ENCODE assay signal across 16 cellular contexts in genomic region chr6:27575594-27576361, GRCh38.
DNase-seq lines count a peak whose midpoint lies in the region; ATAC-seq and TF ChIP-seq lines count a peak whose summit lies in the region.
"Had no signal": no experiment of that assay in that cellular context is flagged by ENCODE, and none has a peak within 500 bp of the region (broad histone marks: within the 10 kb centered on the region; RNA-seq: fewer than 3 reads in every experiment).

No MANE protein-coding gene starts in this region.

- peak; percentile 16 for DNase-seq in NCI-H146 (lab: John Stamatoyannopoulos, UW)
- no peak for DNase-seq in NCI-H146 treated with DMSO at 0.1 percent for 48 hours (lab: John Stamatoyannopoulos, UW; ENCODE audit: unreplicated experiment)
- DNase-seq in SK-MEL-5 (ENCODE audit: low read depth, low spot score), result peak; percentile 93
- peak; percentile 60 for DNase-seq in iris pigment epithelial cell (ENCODE audit: low read depth)
- no peak for DNase-seq in GM10266 (ENCODE audit: extremely low spot score)
- no peak for DNase-seq in esophagus muscularis mucosa (ENCODE audit: extremely low spot score)
- no peak for DNase-seq in stimulated activated effector memory CD8-positive, alpha-beta T cell treated with anti-CD3 and anti-CD28 coated beads, Interleukin-12 subunit alpha, Interleukin-12 subunit beta, amount 100 ng/mL, for 72 hours (ENCODE audit: low spot score in 2 of 2)
- DNase-seq: 8988T; activated CD4-positive, alpha-beta T cell treated with anti-CD3 and anti-CD28 coated beads, Interleukin-2, amount 50 U/mL, for 1 hour; anterior cingulate cortex; Caco-2; MV-4-11; T-helper 9 cell had no signal

- 71% methylated on average over 10 of the region's 10 CpGs for WGBS in esophagus muscularis mucosa

- no peak overlapping the region for H3K4me3 Mint-ChIP-seq in stimulated activated effector memory CD8-positive, alpha-beta T cell treated with anti-CD3 and anti-CD28 coated beads, Interleukin-12 subunit alpha, Interleukin-12 subunit beta, amount 100 ng/mL, for 72 hours
- H3K4me3 Mint-ChIP-seq: dendritic cell treated with granulocyte-macrophage colony-stimulating factor and Interleukin-4, amounts not matched to agents 40 ng/mL and 50 ng/mL, for 4 days had no signal

- H3K36me3 Mint-ChIP-seq in stimulated activated effector memory CD8-positive, alpha-beta T cell treated with anti-CD3 and anti-CD28 coated beads, Interleukin-12 subunit alpha, Interleukin-12 subunit beta, amount 100 ng/mL, for 72 hours, result no peaks in the 10 kb centered on the region

- H3K4me3 ChIP-seq in HUES6 (ENCODE audit: low read depth, low read length) (peak overlapping the region; percentile 47), esophagus muscularis mucosa (no peak overlapping the region)
- H3K4me3 ChIP-seq: suprapubic skin had no signal

- ATAC-seq in stimulated activated effector memory CD8-positive, alpha-beta T cell treated with anti-CD3 and anti-CD28 coated beads, Interleukin-12 subunit alpha, Interleukin-12 subunit beta, amount 100 ng/mL, for 72 hours, result no peak

- H3K27ac ChIP-seq in HUES6 (ENCODE audit: low read depth, low read length), result no peak overlapping the region
- no peak overlapping the region for H3K27ac ChIP-seq in esophagus muscularis mucosa (replicated peaks in 1 of 4)
- H3K27ac ChIP-seq: suprapubic skin had no signal

- H3K4me1 ChIP-seq in HUES6 (ENCODE audit: control insufficient read depth, insufficient read depth, low read length) (no peaks in the 10 kb centered on the region), esophagus muscularis mucosa (no peaks in the 10 kb centered on the region)
- H3K4me1 ChIP-seq: Caco-2, suprapubic skin had no signal

- H3K27me3 ChIP-seq in HUES6 (ENCODE audit: control insufficient read depth, insufficient read depth, low read length), result peaks cover 3% of the 10 kb centered on the region; the same call in 1 of the 2 replicates
- H3K27me3 ChIP-seq in esophagus muscularis mucosa, result peaks cover 0 to 33% (median 0%) of the 10 kb centered on the region in 4 donors

- H3K36me3 ChIP-seq in HUES6 (ENCODE audit: control insufficient read depth, insufficient read depth, low read length) (no peaks in the 10 kb centered on the region), esophagus muscularis mucosa (no peaks in the 10 kb centered on the region)
- H3K36me3 ChIP-seq: suprapubic skin had no signal

- no peak overlapping the region for H3K9ac ChIP-seq in HUES6 (ENCODE audit: low read length)

- no peak overlapping the region for H3K27ac Mint-ChIP-seq in stimulated activated effector memory CD8-positive, alpha-beta T cell treated with anti-CD3 and anti-CD28 coated beads, Interleukin-12 subunit alpha, Interleukin-12 subunit beta, amount 100 ng/mL, for 72 hours
- H3K27ac Mint-ChIP-seq: dendritic cell treated with granulocyte-macrophage colony-stimulating factor and Interleukin-4, amounts not matched to agents 40 ng/mL and 50 ng/mL, for 4 days had no signal

- TF ChIP-seq CTCF in GM10266 (IDR thresholded peaks at IDR 0.05; ENCODE audit: control insufficient read depth, insufficient read depth, low read depth, missing control alignments) (no peak), esophagus muscularis mucosa (IDR thresholded peaks at IDR 0.05) (no peak)

- TF ChIP-seq POLR2A in esophagus muscularis mucosa (IDR thresholded peaks at IDR 0.05; ENCODE audit: low read depth), result no peak

- H3K4me1 Mint-ChIP-seq in stimulated activated effector memory CD8-positive, alpha-beta T cell treated with anti-CD3 and anti-CD28 coated beads, Interleukin-12 subunit alpha, Interleukin-12 subunit beta, amount 100 ng/mL, for 72 hours, result no peaks in the 10 kb centered on the region

- no peaks in the 10 kb centered on the region for H3K9me3 Mint-ChIP-seq in stimulated activated effector memory CD8-positive, alpha-beta T cell treated with anti-CD3 and anti-CD28 coated beads, Interleukin-12 subunit alpha, Interleukin-12 subunit beta, amount 100 ng/mL, for 72 hours
- H3K9me3 Mint-ChIP-seq: dendritic cell treated with granulocyte-macrophage colony-stimulating factor and Interleukin-4, amounts not matched to agents 40 ng/mL and 50 ng/mL, for 4 days had no signal

- in situ Hi-C loops in SK-MEL-5 (cut with HindIII; ENCODE audit: low pct_unique_long_range_greater_than_20kb, low sequenced_read_pairs), result no loop called here

- intact Hi-C loops in esophagus muscularis mucosa (cut with DNase I), result no loop called here

- H3K9me3 ChIP-seq in HUES6 (ENCODE audit: control insufficient read depth, insufficient read depth, low read depth, low read length) (no peaks in the 10 kb centered on the region), esophagus muscularis mucosa (no peaks in the 10 kb centered on the region)
- H3K9me3 ChIP-seq: Caco-2, suprapubic skin had no signal

- TF ChIP-seq EP300 in esophagus muscularis mucosa (IDR thresholded peaks at IDR 0.05), result no peak

Comparison
In these comparisons a context has a peak if more than half of its experiments do, and no peak if none do; other contexts are left out.
1. DNase-seq: peak in NCI-H146 (single experiment), SK-MEL-5 (single experiment) and iris pigment epithelial cell (single experiment); none in NCI-H146 treated with DMSO at 0.1 percent for 48 hours (single experiment), GM10266 (single experiment), esophagus muscularis mucosa (single experiment) and stimulated activated effector memory CD8-positive, alpha-beta T cell treated with anti-CD3 and anti-CD28 coated beads, Interleukin-12 subunit alpha, Interleukin-12 subunit beta, amount 100 ng/mL, for 72 hours (0 of 2).